ENCODE assay signal across 21 cellular contexts in the genomic region with DNA sequence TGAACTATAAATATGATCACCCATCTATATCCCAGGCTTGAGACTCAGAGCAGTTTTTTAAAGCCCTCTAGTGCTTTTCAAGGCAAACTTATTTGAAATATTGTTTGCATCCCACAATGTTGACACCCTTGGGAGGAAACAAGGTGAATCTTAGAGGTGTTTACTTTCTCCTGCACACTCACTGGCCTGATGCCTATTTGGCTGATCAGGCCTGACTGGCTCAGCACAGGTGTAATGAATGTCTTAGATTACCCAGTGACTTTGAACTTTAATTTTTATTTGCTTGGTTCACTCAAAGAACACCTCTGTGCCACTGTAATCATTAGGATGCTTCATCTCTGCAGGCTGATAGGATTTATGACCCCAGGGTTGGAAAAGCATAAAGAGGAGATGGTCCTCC.
"Had no signal": no experiment of that assay in that cellular context is flagged by ENCODE, and none has a peak within 500 bp of the region (broad histone marks: within the 10 kb centered on the region; RNA-seq: fewer than 3 reads in every experiment).

No MANE protein-coding gene starts in this region.

- H3K4me1 ChIP-seq: upper lobe of left lung had no signal

- H3K4me2 ChIP-seq: smooth muscle cell had no signal

- H3K4me3 ChIP-seq: lung, smooth muscle cell, thoracic aorta, upper lobe of left lung had no signal

- H3K9me3 ChIP-seq: thoracic aorta, upper lobe of left lung had no signal

- FAIRE-seq: keratinocyte had no signal

- H3K27ac ChIP-seq: brain microvascular endothelial cell, thoracic aorta, upper lobe of left lung had no signal

- DNase-seq: activated gamma-delta T cell treated with Interleukin-2 at 50 U/mL for 16 hours; activated T-cell treated with anti-CD3 and anti-CD28 coated beads, Interleukin-2, amount 50 U/mL, for 1 hour; aorta; brain microvascular endothelial cell; caudate nucleus; effector CD8-positive, alpha-beta T cell; erythroblast; foreskin fibroblast; naive thymus-derived CD4-positive, alpha-beta T cell; occipital lobe; posterior cingulate gyrus; stimulated activated CD4-positive, alpha-beta T cell treated with anti-CD3 and anti-CD28 coated beads, Interleukin-15, amount 100 ng/mL, for 24 hours; stimulated activated naive B cell treated with anti-CD40 and anti-IgM and Interleukin-4, amounts not matched to agents 10 μg/mL and 1 μg/mL and 100 μg/mL, for 72 hours; upper lobe of left lung had no signal

- H3K27me3 ChIP-seq: brain microvascular endothelial cell, upper lobe of left lung had no signal

- ATAC-seq: left lobe of liver; naive thymus-derived CD4-positive, alpha-beta T cell; sciatic nerve; stimulated activated naive B cell treated with anti-CD40 and anti-IgM and Interleukin-4, amounts not matched to agents 10 μg/mL and 1 μg/mL and 100 μg/mL, for 72 hours; WTC11 had no signal

- H3K36me3 ChIP-seq: brain microvascular endothelial cell, thoracic aorta, upper lobe of left lung had no signal
